Comparison of ENCODE assay signal across 1 cellular context in the genomic region with DNA sequence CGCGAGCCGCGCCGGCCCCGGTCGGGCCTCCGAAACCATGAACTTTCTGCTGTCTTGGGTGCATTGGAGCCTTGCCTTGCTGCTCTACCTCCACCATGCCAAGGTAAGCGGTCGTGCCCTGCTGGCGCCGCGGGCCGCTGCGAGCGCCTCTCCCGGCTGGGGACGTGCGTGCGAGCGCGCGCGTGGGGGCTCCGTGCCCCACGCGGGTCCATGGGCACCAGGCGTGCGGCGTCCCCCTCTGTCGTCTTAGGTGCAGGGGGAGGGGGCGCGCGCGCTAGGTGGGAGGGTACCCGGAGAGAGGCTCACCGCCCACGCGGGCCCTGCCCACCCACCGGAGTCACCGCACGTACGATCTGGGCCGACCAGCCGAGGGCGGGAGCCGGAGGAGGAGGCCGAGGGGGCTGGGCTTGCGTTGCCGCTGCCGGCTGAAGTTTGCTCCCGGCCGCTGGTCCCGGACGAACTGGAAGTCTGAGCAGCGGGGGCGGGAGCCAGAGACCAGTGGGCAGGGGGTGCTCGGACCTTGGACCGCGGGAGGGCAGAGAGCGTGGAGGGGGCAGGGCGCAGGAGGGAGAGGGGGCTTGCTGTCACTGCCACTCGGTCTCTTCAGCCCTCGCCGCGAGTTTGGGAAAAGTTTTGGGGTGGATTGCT.
TF ChIP-seq lines count a peak whose summit lies in the region.

No MANE protein-coding gene starts in this region.

TF ChIP-seq in HepG2, 621 proteins besides CTCF, POLR2A, EP300 and RAD21 (continued from another document and continues in another):
- TF ChIP-seq, protein P1, sequence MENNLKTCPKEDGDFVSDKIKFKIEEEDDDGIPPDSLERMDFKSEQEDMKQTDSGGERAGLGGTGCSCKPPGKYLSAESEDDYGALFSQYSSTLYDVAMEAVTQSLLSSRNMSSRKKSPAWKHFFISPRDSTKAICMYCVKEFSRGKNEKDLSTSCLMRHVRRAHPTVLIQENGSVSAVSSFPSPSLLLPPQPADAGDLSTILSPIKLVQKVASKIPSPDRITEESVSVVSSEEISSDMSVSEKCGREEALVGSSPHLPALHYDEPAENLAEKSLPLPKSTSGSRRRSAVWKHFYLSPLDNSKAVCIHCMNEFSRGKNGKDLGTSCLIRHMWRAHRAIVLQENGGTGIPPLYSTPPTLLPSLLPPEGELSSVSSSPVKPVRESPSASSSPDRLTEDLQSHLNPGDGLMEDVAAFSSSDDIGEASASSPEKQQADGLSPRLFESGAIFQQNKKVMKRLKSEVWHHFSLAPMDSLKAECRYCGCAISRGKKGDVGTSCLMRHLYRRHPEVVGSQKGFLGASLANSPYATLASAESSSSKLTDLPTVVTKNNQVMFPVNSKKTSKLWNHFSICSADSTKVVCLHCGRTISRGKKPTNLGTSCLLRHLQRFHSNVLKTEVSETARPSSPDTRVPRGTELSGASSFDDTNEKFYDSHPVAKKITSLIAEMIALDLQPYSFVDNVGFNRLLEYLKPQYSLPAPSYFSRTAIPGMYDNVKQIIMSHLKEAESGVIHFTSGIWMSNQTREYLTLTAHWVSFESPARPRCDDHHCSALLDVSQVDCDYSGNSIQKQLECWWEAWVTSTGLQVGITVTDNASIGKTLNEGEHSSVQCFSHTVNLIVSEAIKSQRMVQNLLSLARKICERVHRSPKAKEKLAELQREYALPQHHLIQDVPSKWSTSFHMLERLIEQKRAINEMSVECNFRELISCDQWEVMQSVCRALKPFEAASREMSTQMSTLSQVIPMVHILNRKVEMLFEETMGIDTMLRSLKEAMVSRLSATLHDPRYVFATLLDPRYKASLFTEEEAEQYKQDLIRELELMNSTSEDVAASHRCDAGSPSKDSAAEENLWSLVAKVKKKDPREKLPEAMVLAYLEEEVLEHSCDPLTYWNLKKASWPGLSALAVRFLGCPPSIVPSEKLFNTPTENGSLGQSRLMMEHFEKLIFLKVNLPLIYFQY (CRISPR knock-in tag; IDR thresholded peaks at IDR 0.05; ENCODE audit: borderline replicate concordance), result no peak
- peak; percentile 63; the same call in 1 of the 2 replicates for TF ChIP-seq ZNF121 (CRISPR knock-in tag; IDR thresholded peaks at IDR 0.05)
- peak; percentile 98 for TF ChIP-seq RBFOX2 (IDR thresholded peaks at IDR 0.05; ENCODE audit: low read depth, low read length)
- peak; percentile 86; the same call in 1 of the 2 replicates for TF ChIP-seq REL (CRISPR knock-in tag; conservative IDR thresholded peaks at IDR 0.05)
- peak; percentile 74; the same call in 1 of the 2 replicates for TF ChIP-seq ZNF768 (CRISPR knock-in tag; IDR thresholded peaks at IDR 0.05)
- TF ChIP-seq, protein P2, sequence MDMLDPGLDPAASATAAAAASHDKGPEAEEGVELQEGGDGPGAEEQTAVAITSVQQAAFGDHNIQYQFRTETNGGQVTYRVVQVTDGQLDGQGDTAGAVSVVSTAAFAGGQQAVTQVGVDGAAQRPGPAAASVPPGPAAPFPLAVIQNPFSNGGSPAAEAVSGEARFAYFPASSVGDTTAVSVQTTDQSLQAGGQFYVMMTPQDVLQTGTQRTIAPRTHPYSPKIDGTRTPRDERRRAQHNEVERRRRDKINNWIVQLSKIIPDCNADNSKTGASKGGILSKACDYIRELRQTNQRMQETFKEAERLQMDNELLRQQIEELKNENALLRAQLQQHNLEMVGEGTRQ (IDR thresholded peaks at IDR 0.05; ENCODE audit: low read depth, low read length), result no peak
- TF ChIP-seq, protein P2 (CRISPR knock-in tag; IDR thresholded peaks at IDR 0.05; ENCODE audit: borderline replicate concordance), result no peak; the same call in 1 of the 2 replicates
- TF ChIP-seq, protein P3, sequence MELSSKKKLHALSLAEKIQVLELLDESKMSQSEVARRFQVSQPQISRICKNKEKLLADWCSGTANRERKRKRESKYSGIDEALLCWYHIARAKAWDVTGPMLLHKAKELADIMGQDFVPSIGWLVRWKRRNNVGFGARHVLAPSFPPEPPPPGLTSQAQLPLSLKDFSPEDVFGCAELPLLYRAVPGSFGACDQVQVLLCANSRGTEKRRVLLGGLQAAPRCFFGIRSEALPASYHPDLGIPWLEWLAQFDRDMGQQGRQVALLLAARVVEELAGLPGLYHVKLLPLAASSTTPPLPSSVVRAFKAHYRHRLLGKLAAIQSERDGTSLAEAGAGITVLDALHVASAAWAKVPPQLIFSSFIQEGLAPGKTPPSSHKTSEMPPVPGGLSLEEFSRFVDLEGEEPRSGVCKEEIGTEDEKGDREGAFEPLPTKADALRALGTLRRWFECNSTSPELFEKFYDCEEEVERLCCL (CRISPR knock-in tag; IDR thresholded peaks at IDR 0.05; ENCODE audit: borderline replicate concordance), result no peak
- TF ChIP-seq FOSL2 (CRISPR knock-in tag; IDR thresholded peaks at IDR 0.05), result peak; percentile 57
- no peak for TF ChIP-seq EZH2 (conservative IDR thresholded peaks at IDR 0.05; ENCODE audit: low read depth, low read length)
- TF ChIP-seq ZNF326 (CRISPR knock-in tag; IDR thresholded peaks at IDR 0.05; ENCODE audit: borderline replicate concordance), result no peak
- 0 out of 2 replicates have a peak, but pooled peaks have one; percentile 71 for TF ChIP-seq ZFAT (CRISPR knock-in tag; conservative IDR thresholded peaks at IDR 0.05)
- no peak; the same call in 1 of the 2 replicates for TF ChIP-seq TOE1 (CRISPR knock-in tag; IDR thresholded peaks at IDR 0.05)
- peak; percentile 19 for TF ChIP-seq TAF15 (IDR thresholded peaks at IDR 0.05; ENCODE audit: low read depth, low read length, poor library complexity, severe bottlenecking)
- peak; percentile 30 for TF ChIP-seq XRCC5 (optimal IDR thresholded peaks at IDR 0.05; ENCODE audit: low read length)
- TF ChIP-seq, protein P4, sequence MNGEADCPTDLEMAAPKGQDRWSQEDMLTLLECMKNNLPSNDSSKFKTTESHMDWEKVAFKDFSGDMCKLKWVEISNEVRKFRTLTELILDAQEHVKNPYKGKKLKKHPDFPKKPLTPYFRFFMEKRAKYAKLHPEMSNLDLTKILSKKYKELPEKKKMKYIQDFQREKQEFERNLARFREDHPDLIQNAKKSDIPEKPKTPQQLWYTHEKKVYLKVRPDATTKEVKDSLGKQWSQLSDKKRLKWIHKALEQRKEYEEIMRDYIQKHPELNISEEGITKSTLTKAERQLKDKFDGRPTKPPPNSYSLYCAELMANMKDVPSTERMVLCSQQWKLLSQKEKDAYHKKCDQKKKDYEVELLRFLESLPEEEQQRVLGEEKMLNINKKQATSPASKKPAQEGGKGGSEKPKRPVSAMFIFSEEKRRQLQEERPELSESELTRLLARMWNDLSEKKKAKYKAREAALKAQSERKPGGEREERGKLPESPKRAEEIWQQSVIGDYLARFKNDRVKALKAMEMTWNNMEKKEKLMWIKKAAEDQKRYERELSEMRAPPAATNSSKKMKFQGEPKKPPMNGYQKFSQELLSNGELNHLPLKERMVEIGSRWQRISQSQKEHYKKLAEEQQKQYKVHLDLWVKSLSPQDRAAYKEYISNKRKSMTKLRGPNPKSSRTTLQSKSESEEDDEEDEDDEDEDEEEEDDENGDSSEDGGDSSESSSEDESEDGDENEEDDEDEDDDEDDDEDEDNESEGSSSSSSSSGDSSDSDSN (CRISPR knock-in tag; IDR thresholded peaks at IDR 0.05), result peak; percentile 99
- peak; percentile 76; the same call in 1 of the 2 replicates for TF ChIP-seq ZNF580 (CRISPR knock-in tag; IDR thresholded peaks at IDR 0.05; ENCODE audit: borderline replicate concordance, low read depth)
- no peak; the same call in 1 of the 2 replicates for TF ChIP-seq MAFG (CRISPR knock-in tag; IDR thresholded peaks at IDR 0.05)
- no peak for TF ChIP-seq TBX3 (IDR thresholded peaks at IDR 0.05; ENCODE audit: borderline replicate concordance)
- TF ChIP-seq, protein P5, sequence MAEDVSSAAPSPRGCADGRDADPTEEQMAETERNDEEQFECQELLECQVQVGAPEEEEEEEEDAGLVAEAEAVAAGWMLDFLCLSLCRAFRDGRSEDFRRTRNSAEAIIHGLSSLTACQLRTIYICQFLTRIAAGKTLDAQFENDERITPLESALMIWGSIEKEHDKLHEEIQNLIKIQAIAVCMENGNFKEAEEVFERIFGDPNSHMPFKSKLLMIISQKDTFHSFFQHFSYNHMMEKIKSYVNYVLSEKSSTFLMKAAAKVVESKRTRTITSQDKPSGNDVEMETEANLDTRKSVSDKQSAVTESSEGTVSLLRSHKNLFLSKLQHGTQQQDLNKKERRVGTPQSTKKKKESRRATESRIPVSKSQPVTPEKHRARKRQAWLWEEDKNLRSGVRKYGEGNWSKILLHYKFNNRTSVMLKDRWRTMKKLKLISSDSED (CRISPR knock-in tag; IDR thresholded peaks at IDR 0.05), result peak; percentile 92; the same call in 1 of the 2 replicates
- no peak for TF ChIP-seq ZNF512 (CRISPR knock-in tag; IDR thresholded peaks at IDR 0.05)
- no peak for TF ChIP-seq HOMEZ (CRISPR knock-in tag; IDR thresholded peaks at IDR 0.05; ENCODE audit: low read depth)
- TF ChIP-seq ZC3H13 (CRISPR knock-in tag; IDR thresholded peaks at IDR 0.05), result peak; percentile 95
- no peak for TF ChIP-seq ZNF766 (CRISPR knock-in tag; IDR thresholded peaks at IDR 0.05; ENCODE audit: borderline replicate concordance)
- TF ChIP-seq, protein P6, sequence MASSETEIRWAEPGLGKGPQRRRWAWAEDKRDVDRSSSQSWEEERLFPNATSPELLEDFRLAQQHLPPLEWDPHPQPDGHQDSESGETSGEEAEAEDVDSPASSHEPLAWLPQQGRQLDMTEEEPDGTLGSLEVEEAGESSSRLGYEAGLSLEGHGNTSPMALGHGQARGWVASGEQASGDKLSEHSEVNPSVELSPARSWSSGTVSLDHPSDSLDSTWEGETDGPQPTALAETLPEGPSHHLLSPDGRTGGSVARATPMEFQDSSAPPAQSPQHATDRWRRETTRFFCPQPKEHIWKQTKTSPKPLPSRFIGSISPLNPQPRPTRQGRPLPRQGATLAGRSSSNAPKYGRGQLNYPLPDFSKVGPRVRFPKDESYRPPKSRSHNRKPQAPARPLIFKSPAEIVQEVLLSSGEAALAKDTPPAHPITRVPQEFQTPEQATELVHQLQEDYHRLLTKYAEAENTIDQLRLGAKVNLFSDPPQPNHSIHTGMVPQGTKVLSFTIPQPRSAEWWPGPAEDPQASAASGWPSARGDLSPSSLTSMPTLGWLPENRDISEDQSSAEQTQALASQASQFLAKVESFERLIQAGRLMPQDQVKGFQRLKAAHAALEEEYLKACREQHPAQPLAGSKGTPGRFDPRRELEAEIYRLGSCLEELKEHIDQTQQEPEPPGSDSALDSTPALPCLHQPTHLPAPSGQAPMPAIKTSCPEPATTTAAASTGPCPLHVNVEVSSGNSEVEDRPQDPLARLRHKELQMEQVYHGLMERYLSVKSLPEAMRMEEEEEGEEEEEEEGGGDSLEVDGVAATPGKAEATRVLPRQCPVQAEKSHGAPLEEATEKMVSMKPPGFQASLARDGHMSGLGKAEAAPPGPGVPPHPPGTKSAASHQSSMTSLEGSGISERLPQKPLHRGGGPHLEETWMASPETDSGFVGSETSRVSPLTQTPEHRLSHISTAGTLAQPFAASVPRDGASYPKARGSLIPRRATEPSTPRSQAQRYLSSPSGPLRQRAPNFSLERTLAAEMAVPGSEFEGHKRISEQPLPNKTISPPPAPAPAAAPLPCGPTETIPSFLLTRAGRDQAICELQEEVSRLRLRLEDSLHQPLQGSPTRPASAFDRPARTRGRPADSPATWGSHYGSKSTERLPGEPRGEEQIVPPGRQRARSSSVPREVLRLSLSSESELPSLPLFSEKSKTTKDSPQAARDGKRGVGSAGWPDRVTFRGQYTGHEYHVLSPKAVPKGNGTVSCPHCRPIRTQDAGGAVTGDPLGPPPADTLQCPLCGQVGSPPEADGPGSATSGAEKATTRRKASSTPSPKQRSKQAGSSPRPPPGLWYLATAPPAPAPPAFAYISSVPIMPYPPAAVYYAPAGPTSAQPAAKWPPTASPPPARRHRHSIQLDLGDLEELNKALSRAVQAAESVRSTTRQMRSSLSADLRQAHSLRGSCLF (CRISPR knock-in tag; IDR thresholded peaks at IDR 0.05; ENCODE audit: borderline replicate concordance), result no peak
- TF ChIP-seq MAFK (conservative IDR thresholded peaks at IDR 0.05 in 1 of 2, IDR thresholded peaks at IDR 0.05 in 1 of 2; ENCODE audit: low read length in 2 of 2), result no peak
- TF ChIP-seq ZNF572 (CRISPR knock-in tag; IDR thresholded peaks at IDR 0.05), result no peak
- peak; percentile 95 for TF ChIP-seq ZSCAN30 (CRISPR knock-in tag; IDR thresholded peaks at IDR 0.05)
- TF ChIP-seq, protein P7, sequence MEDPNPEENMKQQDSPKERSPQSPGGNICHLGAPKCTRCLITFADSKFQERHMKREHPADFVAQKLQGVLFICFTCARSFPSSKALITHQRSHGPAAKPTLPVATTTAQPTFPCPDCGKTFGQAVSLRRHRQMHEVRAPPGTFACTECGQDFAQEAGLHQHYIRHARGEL (CRISPR knock-in tag; IDR thresholded peaks at IDR 0.05), result no peak
